ENCODE assay signal across 17 cellular contexts in genomic region chr1:208851376-208851775, GRCh38.
"Had no signal": no experiment of that assay in that cellular context is flagged by ENCODE, and none has a peak within 500 bp of the region (broad histone marks: within the 10 kb centered on the region; RNA-seq: fewer than 3 reads in every experiment).

No MANE protein-coding gene starts in this region.

- DNase-seq: activated CD4-positive, alpha-beta T cell treated with anti-CD3 and anti-CD28 coated beads, Interleukin-2, amount 10 ng/mL, durations not matched to agents 7 days and 5 days; activated gamma-delta T cell treated with Interleukin-2 at 50 U/mL for 16 hours; amygdala; central memory CD4-positive, alpha-beta T cell; cortex of kidney; effector CD8-positive, alpha-beta T cell; heart left ventricle; immature natural killer cell; nephron progenitor cell; right cardiac atrium; small intestine; stimulated activated CD4-positive, alpha-beta T cell treated with anti-CD3 and anti-CD28 coated beads, Interleukin-4, amount 100 ng/mL, for 4 hours; stimulated activated CD8-positive, alpha-beta memory T cell treated with anti-CD3 and anti-CD28 coated beads, Interleukin-4, amount 100 ng/mL, for 48 hours; stimulated activated naive CD8-positive, alpha-beta T cell treated with anti-CD3 and anti-CD28 coated beads, Interleukin-15, Interleukin-2, amounts not matched to agents 100 U/mL and 50 U/mL, for 24 hours; T-helper 9 cell had no signal

- ATAC-seq: heart left ventricle; right cardiac atrium; stimulated activated naive CD8-positive, alpha-beta T cell treated with anti-CD3 and anti-CD28 coated beads, Interleukin-15, Interleukin-2, amounts not matched to agents 100 U/mL and 50 U/mL, for 24 hours had no signal

- FAIRE-seq: endothelial cell of umbilical vein, frontal cortex, small intestine had no signal
